ENCODE assay signal across 10 cellular contexts in the genomic region with DNA sequence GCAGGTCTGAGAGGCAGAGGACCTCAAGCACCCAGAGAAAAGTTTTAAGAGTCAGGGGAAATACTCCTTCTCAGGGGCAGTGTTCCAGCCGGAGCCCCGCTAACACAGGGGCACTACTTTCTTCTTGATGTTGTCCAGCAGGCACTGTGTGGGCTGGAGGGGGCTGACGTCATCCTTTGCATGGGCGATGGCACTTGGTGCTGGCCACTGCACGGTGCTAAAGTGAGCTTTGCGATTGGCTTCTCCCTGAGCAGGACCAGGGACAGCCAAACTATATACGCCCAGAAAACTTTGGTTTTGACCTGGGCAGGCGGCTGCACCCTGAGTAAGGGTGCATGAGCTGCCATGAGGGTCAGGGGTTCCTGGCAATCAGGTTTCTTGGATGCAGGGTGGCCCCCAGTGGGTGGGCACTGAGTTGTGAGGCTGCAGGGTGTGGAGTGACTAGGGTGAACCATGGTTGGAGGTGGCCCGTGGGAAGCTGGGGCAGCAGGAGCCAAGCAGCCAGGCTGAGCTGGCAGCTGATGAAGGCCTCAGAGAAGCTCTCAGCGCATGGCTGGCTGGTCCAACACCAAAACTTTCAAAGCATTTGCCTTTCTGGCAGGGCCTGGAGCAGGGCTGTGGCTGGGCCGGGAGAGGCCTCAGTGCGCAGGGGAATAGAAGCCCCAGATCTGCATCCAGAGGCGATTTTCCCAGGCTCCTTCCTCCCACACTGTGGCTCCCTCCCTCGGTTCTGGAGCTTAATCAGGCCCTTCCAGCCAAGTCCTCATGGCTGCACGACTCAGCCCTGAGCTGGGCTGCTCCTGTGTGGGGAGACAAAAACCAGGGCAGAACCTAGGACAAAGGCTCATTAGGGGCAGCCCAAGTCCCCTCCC. TPM values are rescaled to one million over a fixed set of nuclear protein-coding genes. Genes with fewer than 3 reads are reported as not detected.
DNase-seq lines count a peak whose midpoint lies in the region; ATAC-seq lines count a peak whose summit lies in the region.
"Had no signal": no experiment of that assay in that cellular context is flagged by ENCODE, and none has a peak within 500 bp of the region (broad histone marks: within the 10 kb centered on the region; RNA-seq: fewer than 3 reads in every experiment).

No MANE protein-coding gene starts in this region.

- H3K4me3 Mint-ChIP-seq in activated CD8-positive, alpha-beta memory T cell treated with anti-CD3 and anti-CD28 coated beads, Interleukin-2, amount 10 ng/mL, durations not matched to agents 7 days and 5 days = no peak overlapping the region
- H3K4me3 Mint-ChIP-seq: activated naive CD8-positive, alpha-beta T cell had no signal

- no peaks in the 10 kb centered on the region for H3K9me3 Mint-ChIP-seq in activated CD8-positive, alpha-beta memory T cell treated with anti-CD3 and anti-CD28 coated beads, Interleukin-2, amount 10 ng/mL, durations not matched to agents 7 days and 5 days (ENCODE audit: low read depth)
- H3K9me3 Mint-ChIP-seq: CD8-positive, alpha-beta T cell had no signal

- H3K27ac ChIP-seq in cingulate gyrus (ENCODE audit: low read depth, low read length) = peak overlapping the region; percentile 76

- CTCF ChIA-PET in activated CD8-positive, alpha-beta memory T cell treated with anti-CD3 and anti-CD28 coated beads, Interleukin-2, amount 10 ng/mL, durations not matched to agents 7 days and 5 days (lab: Charles Lee) = interaction anchor here (0.6 to 6.6 kb wide), 14 partner anchors 9 to 1852 kb away, joined by 3 to 52 read pairs (median 4); partner anchors contain the start of genes RSPH9 and VEGFA

- H3K4me1 Mint-ChIP-seq in activated CD8-positive, alpha-beta memory T cell treated with anti-CD3 and anti-CD28 coated beads, Interleukin-2, amount 10 ng/mL, durations not matched to agents 7 days and 5 days = peaks cover 33% of the 10 kb centered on the region

- H3K27ac Mint-ChIP-seq in activated CD8-positive, alpha-beta memory T cell treated with anti-CD3 and anti-CD28 coated beads, Interleukin-2, amount 10 ng/mL, durations not matched to agents 7 days and 5 days = peak overlapping the region; percentile 57
- H3K27ac Mint-ChIP-seq: CD8-positive, alpha-beta T cell had no signal

- peaks cover 6% of the 10 kb centered on the region for H3K36me3 Mint-ChIP-seq in activated CD8-positive, alpha-beta memory T cell treated with anti-CD3 and anti-CD28 coated beads, Interleukin-2, amount 10 ng/mL, durations not matched to agents 7 days and 5 days
- H3K36me3 Mint-ChIP-seq: activated naive CD8-positive, alpha-beta T cell had no signal

- H3K27me3 Mint-ChIP-seq in activated CD8-positive, alpha-beta memory T cell treated with anti-CD3 and anti-CD28 coated beads, Interleukin-2, amount 10 ng/mL, durations not matched to agents 7 days and 5 days = peaks cover 7% of the 10 kb centered on the region
- H3K27me3 Mint-ChIP-seq: activated naive CD8-positive, alpha-beta T cell had no signal

- no peak for DNase-seq in activated CD8-positive, alpha-beta memory T cell treated with anti-CD3 and anti-CD28 coated beads, Interleukin-2, amount 10 ng/mL, durations not matched to agents 7 days and 5 days
- no peak for DNase-seq in activated CD8-positive, alpha-beta memory T cell treated with anti-CD3 and anti-CD28 coated beads, Interleukin-2, amount 50 U/mL, for 4 hours
- DNase-seq in middle frontal gyrus (ENCODE audit: extremely low spot score, low spot score) (peak; percentile 39), ureter (ENCODE audit: low spot score) (peak; percentile 54), SW480 (ENCODE audit: low spot score) (no peak), NCI-H1092 (lab: John Stamatoyannopoulos, UW) (no peak)

- ATAC-seq in activated CD8-positive, alpha-beta memory T cell treated with anti-CD3 and anti-CD28 coated beads, Interleukin-2, amount 10 ng/mL, durations not matched to agents 7 days and 5 days = no peak
- no peak for ATAC-seq in HG03460 (IDR thresholded peaks at IDR 0.05; ENCODE audit: unreplicated experiment)

RNA-seq across cellular contexts. Expression of gene MRPS18A, which starts 18.3 kb away (rescaled TPM):
- total RNA-seq in activated CD8-positive, alpha-beta memory T cell treated with anti-CD3 and anti-CD28 coated beads, Interleukin-2, amount 10 ng/mL, durations not matched to agents 7 days and 5 days = 10 to 100 TPM; 41.0 to 47.4 TPM
- 41.8 TPM for total RNA-seq in ureter

RNA-seq across cellular contexts. Expression of gene RSPH9, which starts 24.4 kb away (rescaled TPM):
- not detected for total RNA-seq in activated CD8-positive, alpha-beta memory T cell treated with anti-CD3 and anti-CD28 coated beads, Interleukin-2, amount 10 ng/mL, durations not matched to agents 7 days and 5 days
- 0.68 TPM for total RNA-seq in ureter
- total RNA-seq: CD8-positive, alpha-beta T cell had no signal

RNA-seq across cellular contexts. Expression of gene MAD2L1BP, which starts 33.6 kb away (rescaled TPM):
- total RNA-seq in activated CD8-positive, alpha-beta memory T cell treated with anti-CD3 and anti-CD28 coated beads, Interleukin-2, amount 10 ng/mL, durations not matched to agents 7 days and 5 days = 10 to 100 TPM; 37.9 to 41.1 TPM
- total RNA-seq in ureter = 27.2 TPM

RNA-seq across cellular contexts. Expression of gene GTPBP2, which starts 40.2 kb away (rescaled TPM):
- 100 to 1,000 TPM; 117 to 130 TPM for total RNA-seq in activated CD8-positive, alpha-beta memory T cell treated with anti-CD3 and anti-CD28 coated beads, Interleukin-2, amount 10 ng/mL, durations not matched to agents 7 days and 5 days
- total RNA-seq in ureter = 74.1 TPM

Comparison
In these comparisons a context has a peak if more than half of its experiments do, and no peak if none do; other contexts are left out.
1. DNase-seq: peak in middle frontal gyrus (single experiment) and ureter (single experiment); none in activated CD8-positive, alpha-beta memory T cell treated with anti-CD3 and anti-CD28 coated beads, Interleukin-2, amount 10 ng/mL, durations not matched to agents 7 days and 5 days (single experiment), activated CD8-positive, alpha-beta memory T cell treated with anti-CD3 and anti-CD28 coated beads, Interleukin-2, amount 50 U/mL, for 4 hours (single experiment), SW480 (single experiment) and NCI-H1092 (single experiment).